Comparison of ENCODE assay signal across 8 cellular contexts in the genomic region with DNA sequence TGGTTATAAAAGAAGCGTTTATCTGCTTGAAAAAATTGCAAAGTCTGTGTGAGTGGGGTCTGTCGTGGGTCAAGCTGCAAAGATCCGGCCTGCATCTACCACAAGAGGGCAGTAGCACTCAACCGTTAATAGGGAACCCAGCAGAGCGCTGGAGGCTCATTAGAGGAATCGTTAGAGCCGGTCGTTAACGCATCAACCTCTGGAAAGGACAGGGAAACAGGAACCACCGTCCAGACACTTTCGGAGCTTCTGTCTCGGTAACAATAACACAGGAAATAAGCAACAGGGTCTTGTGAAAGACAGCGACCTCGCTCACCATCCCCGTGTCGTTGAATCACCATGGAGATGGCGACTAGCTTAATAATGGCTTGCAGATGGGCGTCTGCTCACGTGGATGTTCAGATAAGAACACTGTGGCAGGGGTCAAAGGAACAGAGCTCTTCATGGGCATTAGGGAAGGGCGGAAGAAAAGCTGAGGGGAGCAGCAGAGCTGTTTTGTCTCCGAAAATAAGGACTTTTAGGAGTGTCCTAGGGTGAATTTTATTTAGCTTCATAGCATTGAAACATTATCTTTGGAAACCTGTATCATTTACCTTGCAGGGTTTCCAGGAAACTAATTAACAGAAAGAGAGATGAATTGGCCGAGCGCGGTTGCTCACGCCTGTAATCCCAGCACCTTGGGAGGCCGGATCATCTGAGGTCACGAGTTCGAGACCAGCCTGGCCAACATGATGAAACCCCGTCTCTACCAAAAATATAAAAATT. TPM values are rescaled to one million over a fixed set of nuclear protein-coding genes. Genes with fewer than 3 reads are reported as not detected.
DNase-seq lines count a peak whose midpoint lies in the region; ATAC-seq and TF ChIP-seq lines count a peak whose summit lies in the region.

No MANE protein-coding gene starts in this region.

- H3K27me3 ChIP-seq in endodermal cell (ENCODE audit: control insufficient read depth, insufficient read depth, low read length, poor library complexity, severe bottlenecking) = no peaks in the 10 kb centered on the region
- H3K27me3 ChIP-seq in mesenchymal stem cell (ENCODE audit: control insufficient read depth in 1 of 2, insufficient read depth in 1 of 2, low read length in 2 of 2) = peaks cover 0 to 7% of the 10 kb centered on the region in 2 experiments

- no peak for ATAC-seq in GM21529 (IDR thresholded peaks at IDR 0.05; ENCODE audit: unreplicated experiment)

- H3K9ac ChIP-seq in endodermal cell (ENCODE audit: extremely low read depth, low read length, poor library complexity, severe bottlenecking) (peak overlapping the region; percentile 1), mesenchymal stem cell (ENCODE audit: low read length) (peak overlapping the region; percentile 92)

- H3K18ac ChIP-seq in mesenchymal stem cell (ENCODE audit: low read depth in 1 of 2, low read length in 2 of 2) = peak overlapping the region in 1 of 2 experiments; percentile 49

- WGBS in endodermal cell (ENCODE audit: insufficient coverage in 1 of 2, insufficient read length in 1 of 2), 2 experiments = 28 to 33% methylated on average over 27 to 29 of the region's 29 CpGs
- WGBS in mesenchymal stem cell = 24% methylated on average over 29 of the region's 29 CpGs

- H3K9me3 ChIP-seq in endodermal cell (ENCODE audit: control insufficient read depth, low read length) (no peaks in the 10 kb centered on the region), mesenchymal stem cell (ENCODE audit: control insufficient read depth, low read length) (no peaks in the 10 kb centered on the region)

- H4K91ac ChIP-seq in mesenchymal stem cell (ENCODE audit: low read length) = peak overlapping the region; percentile 23

- TF ChIP-seq CTCF in endodermal cell (conservative IDR thresholded peaks at IDR 0.05) = peak; percentile 95

- H3K4me3 Mint-ChIP-seq in endodermal cell = peak overlapping the region; percentile 60

- H3K23ac ChIP-seq in mesenchymal stem cell (ENCODE audit: low read length in 2 of 2) = no peak overlapping the region

- no peak overlapping the region for H2AK5ac ChIP-seq in mesenchymal stem cell (ENCODE audit: low read length, severe bottlenecking)

- H3K27ac Mint-ChIP-seq in endodermal cell = peak overlapping the region; percentile 89

- H3K4me3 ChIP-seq in endodermal cell (ENCODE audit: low read length) (peak overlapping the region; percentile 79), mesenchymal stem cell (ENCODE audit: insufficient read depth in 1 of 2, low read depth in 1 of 2, low read length in 2 of 2) (peak overlapping the region; percentile 47 to 82)

- H3K27ac ChIP-seq in endodermal cell (ENCODE audit: low read depth, low read length) (peak overlapping the region; percentile 59), mesenchymal stem cell (ENCODE audit: low read length, poor library complexity, severe bottlenecking) (no peak overlapping the region)

- H4K8ac ChIP-seq in mesenchymal stem cell (ENCODE audit: low read length) = peak overlapping the region; percentile 60

- H2BK12ac ChIP-seq in mesenchymal stem cell (ENCODE audit: low read length in 2 of 2) = peak overlapping the region in 1 of 2 experiments; percentile 82

- peak overlapping the region in 1 of 2 experiments; percentile 62 for H3K4ac ChIP-seq in mesenchymal stem cell (ENCODE audit: low read depth in 1 of 2, low read length in 2 of 2)

- H3K14ac ChIP-seq in mesenchymal stem cell (ENCODE audit: low read length in 2 of 2) = no peak overlapping the region

- H3K4me2 ChIP-seq in mesenchymal stem cell (ENCODE audit: low read length, poor library complexity, severe bottlenecking) = peak overlapping the region; percentile 98

- no peak overlapping the region for H2BK5ac ChIP-seq in mesenchymal stem cell (ENCODE audit: low read depth, low read length, poor library complexity, severe bottlenecking)

- no peaks in the 10 kb centered on the region for H3K36me3 Mint-ChIP-seq in endodermal cell (ENCODE audit: low read depth)

- no peaks in the 10 kb centered on the region for H3K9me3 Mint-ChIP-seq in endodermal cell

- H2AFZ ChIP-seq in mesenchymal stem cell (ENCODE audit: low read depth, low read length) = peak overlapping the region; percentile 90

- H3K27me3 Mint-ChIP-seq in endodermal cell (ENCODE audit: insufficient read depth) = no peaks in the 10 kb centered on the region

- H3K4me1 Mint-ChIP-seq in endodermal cell = peaks cover 4% of the 10 kb centered on the region

- no peak overlapping the region for H2BK15ac ChIP-seq in mesenchymal stem cell (ENCODE audit: low read depth, poor library complexity, severe bottlenecking)

- H2BK120ac ChIP-seq in mesenchymal stem cell (ENCODE audit: low read depth, low read length) = no peak overlapping the region

- H3K4me1 ChIP-seq in endodermal cell (ENCODE audit: control insufficient read depth, insufficient read depth, low read length) (no peaks in the 10 kb centered on the region), mesenchymal stem cell (ENCODE audit: control insufficient read depth, insufficient read depth, low read depth, low read length) (peaks cover 3% of the 10 kb centered on the region)

- no peaks in the 10 kb centered on the region for H3K79me1 ChIP-seq in mesenchymal stem cell (replicated peaks; ENCODE audit: low read length, poor library complexity, severe bottlenecking)

- DNase-seq in GF-D8 (lab: John Stamatoyannopoulos, UW) = peak; percentile 86
- peak; percentile 86 for DNase-seq in HT-29 (ENCODE audit: low spot score)
- DNase-seq in NOMO-1 (lab: John Stamatoyannopoulos, UW; ENCODE audit: unreplicated experiment in 2 of 2) = peak; percentile 91 to 100
- peak; percentile 49 for DNase-seq in activated CD8-positive, alpha-beta memory T cell treated with anti-CD3 and anti-CD28 coated beads for 4 hours (ENCODE audit: low read depth in 2 of 2)
- peak; percentile 94 for DNase-seq in endodermal cell
- peak; percentile 96 for DNase-seq in mesenchymal stem cell
- DNase-seq in stimulated activated CD8-positive, alpha-beta memory T cell treated with anti-CD3 and anti-CD28 coated beads, Interleukin-12 subunit alpha, Interleukin-12 subunit beta, amount 100 ng/mL, for 4 hours (ENCODE audit: low read depth) = peak; percentile 25

- H3K36me3 ChIP-seq in endodermal cell (ENCODE audit: control insufficient read depth, insufficient read depth, low read length) (no peaks in the 10 kb centered on the region), mesenchymal stem cell (ENCODE audit: control insufficient read depth in 1 of 2, insufficient read depth in 2 of 2, low read depth in 1 of 2, low read length in 2 of 2) (no peaks in the 10 kb centered on the region)

RNA-seq across cellular contexts. Expression of a gene that starts 11.9 kb away (rescaled TPM):
- 11.1 and 18.5 TPM in 2 replicates for total RNA-seq in HT-29 (2014; rRNA removed; shearing (Covaris generic))
- 10 to 100 TPM; 28.5 to 35.6 TPM for total RNA-seq in endodermal cell
- 22.4 TPM for polyA plus RNA-seq in endodermal cell (2013, experiment 1 of 2)
- polyA plus RNA-seq in endodermal cell (2013, experiment 2 of 2) = 22.9 TPM
- 78.3 TPM for polyA plus RNA-seq in mesenchymal stem cell (2013, experiment 1 of 2)
- 76.5 TPM for polyA plus RNA-seq in mesenchymal stem cell (2013, experiment 2 of 2)

Comparison
In these comparisons a context has a peak if more than half of its experiments do, and no peak if none do; other contexts are left out.
1. DNase-seq: peak in every context shown above with its lines; median percentile 96 in mesenchymal stem cell; 96 in NOMO-1; 94 in endodermal cell; 86 in GF-D8; 86 in HT-29; 49 in activated CD8-positive, alpha-beta memory T cell treated with anti-CD3 and anti-CD28 coated beads for 4 hours; 25 in stimulated activated CD8-positive, alpha-beta memory T cell treated with anti-CD3 and anti-CD28 coated beads, Interleukin-12 subunit alpha, Interleukin-12 subunit beta, amount 100 ng/mL, for 4 hours.